Comparison of ENCODE assay signal across 14 cellular contexts in the genomic region with DNA sequence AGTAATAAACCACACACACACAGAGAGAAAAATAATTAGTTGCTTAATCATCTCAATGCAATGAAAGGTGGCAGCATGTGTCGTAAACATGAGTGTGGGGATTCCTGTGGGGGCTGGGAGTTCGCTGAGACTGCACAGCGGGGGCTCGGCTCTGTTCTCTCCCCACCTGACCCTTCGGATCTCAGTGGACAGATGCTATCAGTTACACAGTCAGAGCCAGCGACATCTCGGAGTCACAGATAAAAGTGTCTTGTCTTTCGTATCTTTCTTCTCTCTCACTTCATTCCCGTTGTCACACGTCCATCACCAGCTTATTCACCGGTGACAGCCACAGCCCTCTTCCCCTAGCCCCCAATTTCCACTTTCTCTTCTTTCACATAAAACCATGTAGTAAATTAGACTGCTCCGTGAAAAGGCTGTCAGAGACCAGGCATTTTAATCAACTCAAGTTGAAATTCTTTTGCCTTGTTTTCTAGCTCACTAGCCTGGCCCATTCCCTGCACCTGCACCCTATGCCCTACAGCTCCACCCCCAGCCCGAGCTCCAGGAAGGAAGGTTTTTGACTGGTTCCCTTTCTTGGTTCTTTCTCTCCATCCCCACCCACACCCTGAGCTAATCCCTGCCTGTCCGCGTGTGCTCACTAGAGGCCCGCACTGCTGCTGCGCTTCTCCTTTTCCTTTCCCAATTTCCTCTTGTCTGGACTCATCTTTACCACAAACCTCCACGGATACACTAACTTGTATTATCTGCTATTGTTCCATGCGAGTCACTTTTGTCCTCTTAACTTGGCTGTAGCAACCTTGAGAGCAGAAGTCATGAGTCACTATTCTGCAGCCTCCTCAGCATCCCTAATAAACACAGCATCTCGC. TPM values are rescaled to one million over a fixed set of nuclear protein-coding genes. Genes with fewer than 3 reads are reported as not detected.
DNase-seq lines count a peak whose midpoint lies in the region; FAIRE-seq and TF ChIP-seq lines count a peak whose summit lies in the region.
"Had no signal": no experiment of that assay in that cellular context is flagged by ENCODE, and none has a peak within 500 bp of the region (broad histone marks: within the 10 kb centered on the region; RNA-seq: fewer than 3 reads in every experiment).

No MANE protein-coding gene starts in this region.

- no peak overlapping the region for H3K56ac ChIP-seq in H1 (replicated peaks; ENCODE audit: insufficient read length, low read depth, low read length)

- FAIRE-seq in H1 (lab: Jason Lieb, UNC) (peak; percentile 32), frontal cortex (lab: Jason Lieb, UNC) (no peak)
- FAIRE-seq: G401.6 had no signal

- H3K23ac ChIP-seq in H1 (ENCODE audit: insufficient read length) = no peak overlapping the region

- no peak overlapping the region for H2BK12ac ChIP-seq in H1 (ENCODE audit: low read depth, low read length)

- no peak for TF ChIP-seq CTCF in H1 (IDR thresholded peaks at IDR 0.05; ENCODE audit: control extremely low read depth in 1 of 3, insufficient read depth in 1 of 3, low read depth in 1 of 3, low read length in 3 of 3)

- H3K27ac ChIP-seq in H1 (ENCODE audit: low read depth, low read length) = no peak overlapping the region
- peak overlapping the region; percentile 24 for H3K27ac ChIP-seq in mesodermal cell (ENCODE audit: low read depth, low read length, severe bottlenecking)

- no peaks in the 10 kb centered on the region for H4K20me1 ChIP-seq in H1 (replicated peaks in 1 of 2; ENCODE audit: control insufficient read depth in 1 of 2, insufficient read depth in 2 of 2, low read length in 2 of 2)

- no peak overlapping the region for H4K5ac ChIP-seq in H1 (ENCODE audit: insufficient read length, low read depth, low read length)

- TF ChIP-seq RAD21 in H1 (IDR thresholded peaks at IDR 0.05 in 1 of 2, conservative IDR thresholded peaks at IDR 0.05 in 1 of 2; ENCODE audit: low read depth in 2 of 2, low read length in 2 of 2) = no peak

- H3K79me1 ChIP-seq in H1 (ENCODE audit: low read depth, low read length) = no peaks in the 10 kb centered on the region

- TF ChIP-seq POLR2A in H1 (IDR thresholded peaks at IDR 0.05; ENCODE audit: control extremely low read depth in 1 of 2, low read depth in 2 of 2, low read length in 2 of 2) = no peak

- no peaks in the 10 kb centered on the region for H3K79me2 ChIP-seq in H1 (ENCODE audit: control insufficient read depth in 1 of 2, insufficient read depth in 2 of 2, low read length in 2 of 2)

- H4K91ac ChIP-seq in H1 (replicated peaks; ENCODE audit: insufficient read length, low read length) = no peak overlapping the region

- H2BK15ac ChIP-seq in H1 (ENCODE audit: low read length) = no peak overlapping the region

- H3K9ac ChIP-seq in H1 (replicated peaks in 1 of 4; ENCODE audit: extremely low read depth in 1 of 4, low read depth in 3 of 4, low read length in 3 of 4) = no peak overlapping the region

- H3K4me1 ChIP-seq in H1 (replicated peaks in 1 of 4; ENCODE audit: control insufficient read depth in 3 of 4, insufficient read depth in 4 of 4, low read length in 3 of 4) (no peaks in the 10 kb centered on the region), mesodermal cell (ENCODE audit: control insufficient read depth, insufficient read depth, low read length, poor library complexity, severe bottlenecking) (peaks cover 12% of the 10 kb centered on the region)

- 88% methylated on average over 20 of the region's 20 CpGs; no CpG with 5 or more reads in 1 of the 2 experiments for WGBS in H1 (ENCODE audit: extremely low coverage in 1 of 2, insufficient coverage in 1 of 2, insufficient read length in 1 of 2, insufficient replicate concordance in 2 of 2, low coverage in 1 of 2, low lambda C conversion rate in 2 of 2, missing lambda C conversion rate in 1 of 2), 2 experiments
- WGBS in mesodermal cell (ENCODE audit: insufficient coverage in 2 of 2), 2 experiments = 60 to 61% methylated on average over 19 of the region's 20 CpGs

- H3K36me3 ChIP-seq in H1 (ENCODE audit: control insufficient read depth in 2 of 4, insufficient read depth in 4 of 4, low read length in 3 of 4) (no peaks in the 10 kb centered on the region), mesodermal cell (ENCODE audit: control insufficient read depth, insufficient read depth, low read length) (peaks cover 14% of the 10 kb centered on the region)

- no peak overlapping the region for H3K4me2 ChIP-seq in H1 (ENCODE audit: insufficient read depth in 1 of 2, low read depth in 2 of 2, low read length in 2 of 2)

- H2AK5ac ChIP-seq in H1 (ENCODE audit: low read depth, low read length) = no peak overlapping the region

- no peak overlapping the region for H2BK5ac ChIP-seq in H1 (ENCODE audit: low read depth, low read length)

- H3K27me3 ChIP-seq in H1 (replicated peaks in 1 of 4; ENCODE audit: control insufficient read depth in 3 of 4, extremely low read depth in 1 of 4, insufficient read depth in 3 of 4, low read length in 3 of 4) = no peaks in the 10 kb centered on the region
- H3K27me3 ChIP-seq: MG63 had no signal

- no peak overlapping the region for H3K18ac ChIP-seq in H1 (ENCODE audit: extremely low read depth, low read length)

- H4K8ac ChIP-seq in H1 (ENCODE audit: extremely low read depth, insufficient read depth, low read length) = no peak overlapping the region

- H3K23me2 ChIP-seq in H1 (ENCODE audit: low read depth, low read length) = no peaks in the 10 kb centered on the region

- H2AFZ ChIP-seq in H1 (ENCODE audit: low read length) = peak overlapping the region; percentile 76; the same call in 1 of the 2 replicates

- H3K4ac ChIP-seq in H1 (replicated peaks; ENCODE audit: insufficient read length, low read depth, low read length) = no peak overlapping the region

- peak; percentile 81 for DNase-seq in CD1c-positive myeloid dendritic cell (ENCODE audit: extremely low spot score)
- peak; percentile 22 for DNase-seq in NCI-H2227 (lab: John Stamatoyannopoulos, UW; ENCODE audit: unreplicated experiment)
- DNase-seq in H1 (ENCODE audit: low read depth in 1 of 2, low spot score in 2 of 2) = no peak
- DNase-seq in OCI-M2 (lab: John Stamatoyannopoulos, UW; ENCODE audit: unreplicated experiment) = no peak
- DNase-seq in frontal cortex (ENCODE audit: low spot score in 2 of 2) = no peak
- no peak for DNase-seq in NCI-H2107 (lab: John Stamatoyannopoulos, UW)
- DNase-seq in amygdala (lab: John Stamatoyannopoulos, UW) = no peak
- DNase-seq: activated CD4-positive, alpha-beta memory T cell treated with anti-CD3 and anti-CD28 coated beads for 36 hours; activated gamma-delta T cell; islet precursor cell; MG63; NCI-H774 had no signal

- CTCF ChIA-PET in H1 (lab: Charles Lee; ENCODE audit: partially characterized antibody) = interaction anchor here (0.6 to 1.8 kb wide), 3 partner anchors 13 to 439 kb away, joined by 3 to 6 read pairs (median 3); no protein-coding TSS in a partner anchor

- no peak overlapping the region for H3K14ac ChIP-seq in H1 (ENCODE audit: insufficient read length)

- no peak overlapping the region for H2BK20ac ChIP-seq in H1 (ENCODE audit: low read length)

- H3K4me3 ChIP-seq in H1 (ENCODE audit: extremely low read depth in 1 of 4, insufficient read depth in 2 of 4, low read depth in 3 of 4, low read length in 4 of 4) = no peak overlapping the region
- no peak overlapping the region for H3K4me3 ChIP-seq in mesodermal cell (ENCODE audit: extremely low read depth, insufficient read depth, low read length, poor library complexity, severe bottlenecking)
- H3K4me3 ChIP-seq: MG63 had no signal

- no peak for TF ChIP-seq EP300 in H1 (IDR thresholded peaks at IDR 0.05; ENCODE audit: borderline replicate concordance in 1 of 2, low read depth in 2 of 2, low read length in 2 of 2)

- POLR2A ChIA-PET in H1 (lab: Charles Lee; ENCODE audit: partially characterized antibody) = interaction anchor here (1.2 kb wide), 1 partner anchor 9 kb away, joined by 3 read pairs; no protein-coding TSS in a partner anchor

- 0 out of 4 replicates have a peak, but pooled peaks cover 0 to 2% of the 10 kb centered on the region in 2 experiments for H3K9me3 ChIP-seq in H1 (ENCODE audit: insufficient read depth in 2 of 2, low read depth in 1 of 2, low read length in 1 of 2)
- no peaks in the 10 kb centered on the region for H3K9me3 ChIP-seq in mesodermal cell (ENCODE audit: control insufficient read depth, low read length)
- H3K9me3 ChIP-seq: MG63 had no signal

- no peak overlapping the region for H2BK120ac ChIP-seq in H1 (replicated peaks; ENCODE audit: low read depth, low read length)

TF ChIP-seq in H1, 55 proteins besides CTCF, POLR2A, EP300 and RAD21:
- TF ChIP-seq, protein P1, sequence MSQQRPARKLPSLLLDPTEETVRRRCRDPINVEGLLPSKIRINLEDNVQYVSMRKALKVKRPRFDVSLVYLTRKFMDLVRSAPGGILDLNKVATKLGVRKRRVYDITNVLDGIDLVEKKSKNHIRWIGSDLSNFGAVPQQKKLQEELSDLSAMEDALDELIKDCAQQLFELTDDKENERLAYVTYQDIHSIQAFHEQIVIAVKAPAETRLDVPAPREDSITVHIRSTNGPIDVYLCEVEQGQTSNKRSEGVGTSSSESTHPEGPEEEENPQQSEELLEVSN (IDR thresholded peaks at IDR 0.05) = no peak
- TF ChIP-seq FOSL1 (IDR thresholded peaks at IDR 0.05; ENCODE audit: insufficient read depth, low read depth, low read length) (no peak), RNF2 (IDR thresholded peaks at IDR 0.05; ENCODE audit: borderline replicate concordance, low read depth, low read length, missing control alignments, poor library complexity, severe bottlenecking) (no peak), EZH2 (IDR thresholded peaks at IDR 0.05; ENCODE audit: low read depth, low read length, severe bottlenecking) (no peak)

RNA-seq across cellular contexts. Expression of gene COLEC12, which starts 36.8 kb away (rescaled TPM):
- 2.2 and 2.3 TPM in 2 replicates for total RNA-seq in H1 (2021; fragmentation: NEBNext Ultra II Directional; extraction: Animal tissue kit (Norgen Biotek cat#: 25700))
- 0.44 and 0.47 TPM in 2 replicates for polyA plus RNA-seq in H1 (2011; rRNA removed)
- 0.72 TPM for polyA plus RNA-seq in H1 (2011; cell fraction: cytosol; rRNA removed)
- 0.78 TPM for polyA plus RNA-seq in H1 (2011; cell fraction: nucleus; rRNA removed)
- polyA plus RNA-seq in H1 (2012, experiment 1 of 2) = 0.64 to 0.81 TPM (median 0.78 TPM) in 4 replicates
- polyA plus RNA-seq in H1 (2012, experiment 2 of 2) = 0.22 TPM
- polyA plus RNA-seq in H1 (2013, experiment 1 of 2) = 1.8 TPM
- 2.3 TPM for polyA plus RNA-seq in H1 (2013, experiment 2 of 2)
- polyA minus RNA-seq in H1 (2011; rRNA and poly(A)+ RNA removed) = 0.85 and 0.88 TPM in 2 replicates
- polyA minus RNA-seq in H1 (2011; cell fraction: cytosol; rRNA and poly(A)+ RNA removed) = 0.44 TPM
- polyA minus RNA-seq in H1 (2011; cell fraction: nucleus; rRNA and poly(A)+ RNA removed) = 0.90 TPM
- 67.9 TPM for polyA plus RNA-seq in mesodermal cell (2013, experiment 1 of 2)
- 67.8 TPM for polyA plus RNA-seq in mesodermal cell (2013, experiment 2 of 2)
- total RNA-seq in frontal cortex = 16.7 TPM
- total RNA-seq: activated CD4-positive, alpha-beta memory T cell treated with anti-CD3 and anti-CD28 coated beads for 36 hours had no signal

Comparison
In these comparisons a context has a peak if more than half of its experiments do, and no peak if none do; other contexts are left out.
1. DNase-seq: peak in CD1c-positive myeloid dendritic cell (single experiment) and NCI-H2227 (single experiment); none in H1 (0 of 2), OCI-M2 (single experiment), frontal cortex (0 of 2), NCI-H2107 (single experiment) and amygdala (0 of 56).